ENCODE assay signal across 27 cellular contexts in genomic region chr12:77998236-77998786, GRCh38.
A peak's percentile ranks its signal among the peaks of the same experiment; 100 is the strongest.
DNase-seq lines count a peak whose midpoint lies in the region; ATAC-seq and TF ChIP-seq lines count a peak whose summit lies in the region.
"Had no signal": no experiment of that assay in that cellular context is flagged by ENCODE, and none has a peak within 500 bp of the region (broad histone marks: within the 10 kb centered on the region; RNA-seq: fewer than 3 reads in every experiment).

No MANE protein-coding gene starts in this region.

- no peaks in the 10 kb centered on the region for H3K79me2 ChIP-seq in DOHH2 (ENCODE audit: control insufficient read depth, low read length)

- TF ChIP-seq CTCF in DOHH2 (IDR thresholded peaks at IDR 0.05; ENCODE audit: low read depth, low read length, poor library complexity, severe bottlenecking) (no peak), LNCaP clone FGC (IDR thresholded peaks at IDR 0.05; ENCODE audit: control insufficient read depth, extremely low read depth, insufficient read depth) (no peak)

- peak overlapping the region; percentile 55 for H3K4me3 ChIP-seq in DOHH2 (ENCODE audit: low read length)
- H3K4me3 ChIP-seq in LNCaP clone FGC (ENCODE audit: low read depth, low read length): no peak overlapping the region
- no peak overlapping the region for H3K4me3 ChIP-seq in SK-N-MC
- H3K4me3 ChIP-seq: breast epithelium, GM23338, prostate gland, sigmoid colon, suprapubic skin, upper lobe of right lung had no signal

- H3K4me1 ChIP-seq in DOHH2 (ENCODE audit: control insufficient read depth, low read length): peaks cover 73% of the 10 kb centered on the region
- H3K4me1 ChIP-seq: breast epithelium, prostate gland, sigmoid colon, suprapubic skin, upper lobe of right lung had no signal

- H3K36me3 ChIP-seq in DOHH2 (ENCODE audit: control insufficient read depth, low read length) (no peaks in the 10 kb centered on the region), SK-N-MC (ENCODE audit: insufficient read depth, low read length) (no peaks in the 10 kb centered on the region)
- H3K36me3 ChIP-seq: breast epithelium, prostate gland, sigmoid colon, suprapubic skin, upper lobe of right lung had no signal

- peak overlapping the region; percentile 24 for H3K9ac ChIP-seq in SK-N-MC (ENCODE audit: insufficient read length)

- no peaks in the 10 kb centered on the region for H3K27me3 ChIP-seq in DOHH2 (ENCODE audit: control insufficient read depth, low read length)
- H3K27me3 ChIP-seq: breast epithelium, sigmoid colon, suprapubic skin, upper lobe of right lung had no signal

- H3K4me2 ChIP-seq in DOHH2 (ENCODE audit: low read length): peak overlapping the region; percentile 62
- H3K4me2 ChIP-seq: GM23338 had no signal

- no peaks in the 10 kb centered on the region for H3K9me2 ChIP-seq in DOHH2 (replicated peaks; ENCODE audit: control insufficient read depth, low read length)

- H4K20me1 ChIP-seq in DOHH2 (ENCODE audit: control insufficient read depth, insufficient read depth, low read depth, low read length): no peaks in the 10 kb centered on the region

- peak overlapping the region; percentile 97 for H3K27ac ChIP-seq in DOHH2 (ENCODE audit: low read depth, low read length)
- no peak overlapping the region for H3K27ac ChIP-seq in SK-N-MC
- H3K27ac ChIP-seq: breast epithelium, epithelial cell of prostate, prostate gland, sigmoid colon, suprapubic skin, upper lobe of right lung had no signal

- no peaks in the 10 kb centered on the region for H3K9me3 ChIP-seq in DOHH2 (ENCODE audit: control insufficient read depth, insufficient read depth, low read length)
- no peaks in the 10 kb centered on the region for H3K9me3 ChIP-seq in SK-N-MC (ENCODE audit: low read depth, low read length)
- H3K9me3 ChIP-seq: breast epithelium, prostate gland, sigmoid colon, suprapubic skin, upper lobe of right lung had no signal

- DNase-seq in LNCaP clone FGC (ENCODE audit: low read depth) (peak; percentile 84), SK-N-MC (ENCODE audit: low read depth, low spot score) (no peak), midbrain (lab: John Stamatoyannopoulos, UW) (peak; percentile 13)
- no peak for DNase-seq in stimulated activated CD4-positive, alpha-beta T cell treated with anti-CD3 and anti-CD28 coated beads, Interleukin-2, amount 100 ng/mL, for 48 hours
- DNase-seq: activated CD4-positive, alpha-beta T cell treated with anti-CD3 and anti-CD28 coated beads, Interleukin-2, amount 50 U/mL, for 4 hours; activated naive CD4-positive, alpha-beta T cell treated with anti-CD3 and anti-CD28 coated beads, Interleukin-2, amount 50 U/mL, for 16 hours; amygdala; effector CD8-positive, alpha-beta T cell; EL; head of caudate nucleus; mammary epithelial cell; NCI-H2029; NCI-H2227 treated with DMSO at 0.1 percent for 48 hours; SHP77 treated with DMSO at 0.1 percent for 48 hours; sigmoid colon; stimulated activated CD4-positive, alpha-beta T cell treated with anti-CD3 and anti-CD28 coated beads, Interleukin-4, amount 100 ng/mL, for 4 hours; T-cell; upper lobe of right lung had no signal

- ATAC-seq in esophagus mucosa (no peak), HG02981 (IDR thresholded peaks at IDR 0.05; ENCODE audit: unreplicated experiment) (no peak)
- ATAC-seq: GM23338, Panc1, T-cell had no signal

- H3F3A ChIP-seq in DOHH2 (ENCODE audit: control insufficient read depth, insufficient read depth): peaks cover 31% of the 10 kb centered on the region

Comparison
In these comparisons a context has a peak if more than half of its experiments do, and no peak if none do; other contexts are left out.
1. DNase-seq: peak in LNCaP clone FGC (single experiment) and midbrain (single experiment); none in SK-N-MC (single experiment) and stimulated activated CD4-positive, alpha-beta T cell treated with anti-CD3 and anti-CD28 coated beads, Interleukin-2, amount 100 ng/mL, for 48 hours (0 of 2).